Comparison of ENCODE assay signal across 9 cellular contexts in the genomic region with DNA sequence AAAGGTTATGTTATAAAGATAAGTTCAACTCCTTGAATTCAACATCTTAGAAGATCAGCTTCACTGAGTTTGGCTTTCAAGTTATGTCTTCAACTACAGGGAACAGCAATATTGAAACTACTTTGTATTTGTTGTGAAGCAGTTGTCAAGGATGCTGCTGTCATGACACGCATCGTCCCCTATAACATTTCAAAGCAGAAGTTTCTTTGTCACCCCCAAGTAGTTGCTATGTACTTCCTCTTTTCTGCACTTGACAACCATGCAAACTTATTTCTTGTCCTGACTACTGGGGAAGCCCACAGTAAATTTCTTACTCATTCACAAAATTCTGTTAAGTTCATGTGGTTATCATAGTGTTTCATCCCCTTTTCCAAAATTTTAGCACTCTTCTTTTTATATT. TPM values are rescaled to one million over a fixed set of nuclear protein-coding genes. Genes with fewer than 3 reads are reported as not detected.
DNase-seq lines count a peak whose midpoint lies in the region; ATAC-seq and TF ChIP-seq lines count a peak whose summit lies in the region.
"Had no signal": no experiment of that assay in that cellular context is flagged by ENCODE, and none has a peak within 500 bp of the region (broad histone marks: within the 10 kb centered on the region; RNA-seq: fewer than 3 reads in every experiment).

No MANE protein-coding gene starts in this region.

- H3K4me3 Mint-ChIP-seq in activated T-helper 2 cell treated with anti-CD3 and anti-CD28 coated beads, Interferon-gamma antibody, Interleukin-2, Interleukin-4, amounts not matched to agents 10 μg/mL and 5 μg/mL and 100 μg/mL, durations not matched to agents 14 hours and 24 hours and 36 hours (ENCODE audit: low read depth): peak overlapping the region; percentile 72

- WGBS in smooth muscle cell (ENCODE audit: low lambda C conversion rate): 95% methylated on average over 2 of the region's 2 CpGs

- no peaks in the 10 kb centered on the region for H3F3A ChIP-seq in smooth muscle cell (ENCODE audit: low read depth)

- peak overlapping the region; percentile 53 for H3K27ac ChIP-seq in skeletal muscle tissue (ENCODE audit: low read depth, low read length)
- no peak overlapping the region for H3K27ac ChIP-seq in smooth muscle cell (ENCODE audit: low read depth)
- H3K27ac ChIP-seq: SJSA1 had no signal

- peak overlapping the region; percentile 94 for H3K27ac Mint-ChIP-seq in activated T-helper 2 cell treated with anti-CD3 and anti-CD28 coated beads, Interferon-gamma antibody, Interleukin-2, Interleukin-4, amounts not matched to agents 10 μg/mL and 5 μg/mL and 100 μg/mL, durations not matched to agents 14 hours and 24 hours and 36 hours

- no peak overlapping the region for H3K4me2 ChIP-seq in smooth muscle cell

- H3K4me1 Mint-ChIP-seq in activated T-helper 2 cell treated with anti-CD3 and anti-CD28 coated beads, Interferon-gamma antibody, Interleukin-2, Interleukin-4, amounts not matched to agents 10 μg/mL and 5 μg/mL and 100 μg/mL, durations not matched to agents 14 hours and 24 hours and 36 hours (ENCODE audit: low read depth): peaks cover 42% of the 10 kb centered on the region

- no peak overlapping the region for H2AFZ ChIP-seq in smooth muscle cell (ENCODE audit: low read depth)

- intact Hi-C loops in activated T-helper 2 cell treated with anti-CD3 and anti-CD28 coated beads, Interferon-gamma antibody, Interleukin-2, Interleukin-4, amounts not matched to agents 10 μg/mL and 5 μg/mL and 100 μg/mL, durations not matched to agents 14 hours and 24 hours and 36 hours (cut with micrococcal nuclease): loop anchor here (1.0 to 5.0 kb wide), 8 partner anchors 12 to 141 kb away; no protein-coding TSS in a partner anchor

- no peak for TF ChIP-seq CTCF in smooth muscle cell (IDR thresholded peaks at IDR 0.05; ENCODE audit: borderline replicate concordance, insufficient read depth, poor library complexity, severe bottlenecking)

- no peaks in the 10 kb centered on the region for H3K9me3 Mint-ChIP-seq in activated T-helper 2 cell treated with anti-CD3 and anti-CD28 coated beads, Interferon-gamma antibody, Interleukin-2, Interleukin-4, amounts not matched to agents 10 μg/mL and 5 μg/mL and 100 μg/mL, durations not matched to agents 14 hours and 24 hours and 36 hours

- H3K4me3 ChIP-seq in skeletal muscle tissue (ENCODE audit: low read length in 3 of 3) (no peak overlapping the region), smooth muscle cell (no peak overlapping the region)
- H3K4me3 ChIP-seq: SJSA1 had no signal

- ATAC-seq in GM18508 (IDR thresholded peaks at IDR 0.05; ENCODE audit: insufficient read depth, unreplicated experiment): peak; percentile 99
- peak; percentile 99 for ATAC-seq in GM21529 (IDR thresholded peaks at IDR 0.05; ENCODE audit: unreplicated experiment)

- H3K9me3 ChIP-seq in skeletal muscle tissue (ENCODE audit: control insufficient read depth in 3 of 3, low read length in 3 of 3): no peaks in the 10 kb centered on the region
- no peaks in the 10 kb centered on the region for H3K9me3 ChIP-seq in smooth muscle cell (replicated peaks; ENCODE audit: low read depth)
- H3K9me3 ChIP-seq: SJSA1 had no signal

- peaks cover 42% of the 10 kb centered on the region for H3K36me3 Mint-ChIP-seq in activated T-helper 2 cell treated with anti-CD3 and anti-CD28 coated beads, Interferon-gamma antibody, Interleukin-2, Interleukin-4, amounts not matched to agents 10 μg/mL and 5 μg/mL and 100 μg/mL, durations not matched to agents 14 hours and 24 hours and 36 hours (ENCODE audit: low read depth)

- H3K27me3 Mint-ChIP-seq in activated T-helper 2 cell treated with anti-CD3 and anti-CD28 coated beads, Interferon-gamma antibody, Interleukin-2, Interleukin-4, amounts not matched to agents 10 μg/mL and 5 μg/mL and 100 μg/mL, durations not matched to agents 14 hours and 24 hours and 36 hours (ENCODE audit: low read depth): no peaks in the 10 kb centered on the region

- no peak overlapping the region for H3K9ac ChIP-seq in skeletal muscle tissue (ENCODE audit: low read depth in 1 of 3, low read length in 3 of 3)
- no peak overlapping the region for H3K9ac ChIP-seq in smooth muscle cell (ENCODE audit: low read depth)

- in situ Hi-C loops in KBM-7 (cut with MboI; ENCODE audit: low pct_unique_long_range_greater_than_20kb, low sequenced_read_pairs): no loop called here

- H3K4me1 ChIP-seq in skeletal muscle tissue (ENCODE audit: control insufficient read depth in 3 of 3, insufficient read depth in 3 of 3, low read length in 3 of 3): peaks cover 0 to 3% (median 0%) of the 10 kb centered on the region in 3 donors
- no peaks in the 10 kb centered on the region for H3K4me1 ChIP-seq in smooth muscle cell (ENCODE audit: low read depth)

- peaks cover 2% of the 10 kb centered on the region for H4K20me1 ChIP-seq in smooth muscle cell (ENCODE audit: low read depth)

- peak; percentile 97 for DNase-seq in KBM-7
- peak; percentile 41 for DNase-seq in activated T-helper 2 cell treated with anti-CD3 and anti-CD28 coated beads, Interferon-gamma antibody, Interleukin-2, Interleukin-4, amounts not matched to agents 10 μg/mL and 5 μg/mL and 100 μg/mL, durations not matched to agents 14 hours and 24 hours and 36 hours (ENCODE audit: low spot score)
- no peak for DNase-seq in foreskin melanocyte
- DNase-seq in cerebellar nuclear complex (lab: John Stamatoyannopoulos, UW): no peak
- no peak for DNase-seq in smooth muscle cell (lab: John Stamatoyannopoulos, UW; ENCODE audit: unreplicated experiment)

- H3K36me3 ChIP-seq in skeletal muscle tissue (ENCODE audit: control insufficient read depth in 3 of 3, insufficient read depth in 3 of 3, low read length in 3 of 3): peaks cover 0 to 8% (median 0%) of the 10 kb centered on the region in 3 donors
- H3K36me3 ChIP-seq in smooth muscle cell (ENCODE audit: low read depth): peaks cover 5% of the 10 kb centered on the region

- H3K27me3 ChIP-seq in skeletal muscle tissue (ENCODE audit: control insufficient read depth in 3 of 3, insufficient read depth in 3 of 3, low read length in 3 of 3) (no peaks in the 10 kb centered on the region), smooth muscle cell (ENCODE audit: low read depth) (no peaks in the 10 kb centered on the region)
- H3K27me3 ChIP-seq: SJSA1 had no signal

- H3K79me2 ChIP-seq in smooth muscle cell (ENCODE audit: low read depth): peaks cover 6% of the 10 kb centered on the region

RNA-seq across cellular contexts. Expression of a gene that starts 14.3 kb away (rescaled TPM):
- 3.2 and 3.6 TPM in 2 replicates for total RNA-seq in activated T-helper 2 cell treated with anti-CD3 and anti-CD28 coated beads, Interferon-gamma antibody, Interleukin-2, Interleukin-4, amounts not matched to agents 10 μg/mL and 5 μg/mL and 100 μg/mL, durations not matched to agents 14 hours and 24 hours and 36 hours
- 45.9 TPM for total RNA-seq in skeletal muscle tissue
- total RNA-seq in smooth muscle cell: 67.6 and 94.3 TPM in 2 replicates
- polyA plus RNA-seq in smooth muscle cell: 60.6 and 74.5 TPM in 2 replicates

Comparison
In these comparisons a context has a peak if more than half of its experiments do, and no peak if none do; other contexts are left out.
1. DNase-seq: peak in KBM-7 (single experiment) and activated T-helper 2 cell treated with anti-CD3 and anti-CD28 coated beads, Interferon-gamma antibody, Interleukin-2, Interleukin-4, amounts not matched to agents 10 μg/mL and 5 μg/mL and 100 μg/mL, durations not matched to agents 14 hours and 24 hours and 36 hours (single experiment); none in foreskin melanocyte (single experiment), cerebellar nuclear complex (0 of 2) and smooth muscle cell (single experiment).
2. RNA of a gene that starts 14.3 kb away (total RNA-seq): 67.6 to 94.3 TPM in smooth muscle cell and 45.9 TPM in skeletal muscle tissue (single experiment); 3.2 to 3.6 TPM in activated T-helper 2 cell treated with anti-CD3 and anti-CD28 coated beads, Interferon-gamma antibody, Interleukin-2, Interleukin-4, amounts not matched to agents 10 μg/mL and 5 μg/mL and 100 μg/mL, durations not matched to agents 14 hours and 24 hours and 36 hours; every median in the first group is over 10 times any median in the second.